21 cellular contexts compared by ENCODE assay signal in the genomic region with DNA sequence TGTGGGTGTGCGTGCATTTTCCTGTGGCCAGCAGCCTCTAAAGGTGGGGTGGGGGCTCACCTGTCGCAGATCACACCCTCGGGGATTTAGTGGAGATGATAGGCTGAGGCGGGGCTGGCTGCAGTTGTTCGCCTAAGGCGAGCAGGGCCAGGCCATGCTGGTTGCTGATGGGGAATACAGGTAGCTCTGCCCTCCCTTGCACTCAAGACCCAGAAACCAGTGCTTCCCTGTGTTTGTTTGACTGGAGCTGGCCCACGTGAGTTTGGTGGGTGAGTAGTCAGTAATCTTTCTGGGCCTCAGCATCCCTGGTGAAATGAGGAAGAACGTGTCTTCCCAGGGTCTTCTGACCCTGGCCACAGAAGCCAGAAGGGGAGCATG.
"Had no signal": no experiment of that assay in that cellular context is flagged by ENCODE, and none has a peak within 500 bp of the region (broad histone marks: within the 10 kb centered on the region; RNA-seq: fewer than 3 reads in every experiment).

No MANE protein-coding gene starts in this region.

- H3K27me3 ChIP-seq: adrenal gland, cardiac muscle cell, colonic mucosa, gastroesophageal sphincter, heart left ventricle, suprapubic skin, vagina had no signal

- ATAC-seq: activated T-cell treated with anti-CD3 and anti-CD28 coated beads, Interleukin-2, amount 50 U/mL, for 4 hours; esophagus mucosa; gastroesophageal sphincter; WTC11 had no signal

- DNase-seq: activated CD4-positive, alpha-beta memory T cell treated with anti-CD3 and anti-CD28 coated beads for 36 hours; activated CD4-positive, alpha-beta T cell treated with anti-CD3 and anti-CD28 coated beads for 4 hours; activated effector memory CD4-positive, alpha-beta T cell treated with Interleukin-2 at 50 U/mL for 16 hours; activated naive CD4-positive, alpha-beta T cell treated with anti-CD3 and anti-CD28 coated beads, Interleukin-2, amount 50 U/mL, for 16 hours; activated T-cell treated with anti-CD3 and anti-CD28 coated beads, Interleukin-2, amount 50 U/mL, for 4 hours; colonic mucosa; heart left ventricle; left ventricle myocardium inferior; small intestine; stimulated activated CD4-positive, alpha-beta T cell treated with anti-CD3 and anti-CD28 coated beads, Interleukin-15, amount 100 ng/mL, for 24 hours; stimulated activated CD4-positive, alpha-beta T cell treated with anti-CD3 and anti-CD28 coated beads, Interleukin-2, amount 100 ng/mL, for 48 hours had no signal

- H3K27me3 Mint-ChIP-seq: activated CD4-positive, alpha-beta memory T cell treated with anti-CD3 and anti-CD28 coated beads for 36 hours; stimulated activated naive CD8-positive, alpha-beta T cell treated with anti-CD3 and anti-CD28 coated beads, Interleukin-15, Interleukin-2, amounts not matched to agents 100 ng/mL and 50 ng/mL, for 24 hours had no signal

- H3K4me3 ChIP-seq: adrenal gland, cardiac muscle cell, colonic mucosa, gastroesophageal sphincter, heart left ventricle, left ventricle myocardium inferior, psoas muscle, suprapubic skin, vagina had no signal

- FAIRE-seq: small intestine had no signal

- H3K4me3 Mint-ChIP-seq: activated CD4-positive, alpha-beta memory T cell treated with anti-CD3 and anti-CD28 coated beads for 36 hours; activated T-cell treated with anti-CD3 and anti-CD28 coated beads, Interleukin-2, amount 50 U/mL, for 4 hours; stimulated activated naive CD8-positive, alpha-beta T cell treated with anti-CD3 and anti-CD28 coated beads, Interleukin-15, Interleukin-2, amounts not matched to agents 100 ng/mL and 50 ng/mL, for 24 hours; WTC11 had no signal

- H3K9me3 Mint-ChIP-seq: activated CD4-positive, alpha-beta memory T cell treated with anti-CD3 and anti-CD28 coated beads for 36 hours; activated T-cell treated with anti-CD3 and anti-CD28 coated beads, Interleukin-2, amount 50 U/mL, for 4 hours; neural crest cell; stimulated activated naive CD8-positive, alpha-beta T cell treated with anti-CD3 and anti-CD28 coated beads, Interleukin-15, Interleukin-2, amounts not matched to agents 100 ng/mL and 50 ng/mL, for 24 hours; WTC11 had no signal

- H3K9me3 ChIP-seq: adrenal gland, colonic mucosa, gastroesophageal sphincter, heart left ventricle, left ventricle myocardium inferior, psoas muscle, suprapubic skin, vagina had no signal

- H3K4me1 ChIP-seq: adrenal gland, colonic mucosa, gastroesophageal sphincter, left ventricle myocardium inferior, suprapubic skin, vagina had no signal

- H3K27ac Mint-ChIP-seq: activated CD4-positive, alpha-beta memory T cell treated with anti-CD3 and anti-CD28 coated beads for 36 hours; stimulated activated naive CD8-positive, alpha-beta T cell treated with anti-CD3 and anti-CD28 coated beads, Interleukin-15, Interleukin-2, amounts not matched to agents 100 ng/mL and 50 ng/mL, for 24 hours had no signal

- H3K27ac ChIP-seq: adrenal gland, cardiac muscle cell, colonic mucosa, gastroesophageal sphincter, heart left ventricle, left ventricle myocardium inferior, suprapubic skin, vagina had no signal

- H3K4me1 Mint-ChIP-seq: neural crest cell had no signal
